ENCODE assay signal across 21 cellular contexts in the genomic region with DNA sequence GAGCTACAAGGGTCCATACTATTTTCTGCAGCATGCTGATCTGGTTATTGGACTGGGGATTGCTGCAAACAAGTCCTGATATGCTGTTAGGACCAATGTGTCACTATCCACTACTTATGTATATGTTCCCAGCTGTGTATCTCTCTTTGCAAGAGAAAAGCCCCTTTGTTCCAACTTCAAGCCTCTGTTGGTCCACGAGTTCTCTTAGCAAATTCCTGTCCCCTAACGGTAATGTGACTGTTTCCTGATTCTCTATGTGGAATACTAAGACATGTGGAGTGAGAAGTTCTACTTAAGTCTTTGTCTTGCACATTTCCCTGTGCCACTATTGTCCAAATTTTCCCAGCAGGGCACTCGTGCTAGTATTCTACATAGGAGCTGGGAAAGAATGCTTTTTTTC.
"Had no signal": no experiment of that assay in that cellular context is flagged by ENCODE, and none has a peak within 500 bp of the region (broad histone marks: within the 10 kb centered on the region; RNA-seq: fewer than 3 reads in every experiment).

No MANE protein-coding gene starts in this region.

- H3K9me3 ChIP-seq: ascending aorta, left lung, right lobe of liver, transverse colon, uterus had no signal

- H2AFZ ChIP-seq: parathyroid adenoma had no signal

- ATAC-seq: activated naive CD4-positive, alpha-beta T cell treated with anti-CD3 and anti-CD28 coated beads, Interleukin-2, amount 50 U/mL, for 72 hours; activated T-helper 17 cell treated with anti-CD3 and anti-CD28 coated beads, Interleukin-2, amount 50 U/mL, for 72 hours; left lung; natural killer cell; right lobe of liver; stimulated activated effector memory CD8-positive, alpha-beta T cell treated with anti-CD3 and anti-CD28 coated beads, Interleukin-12 subunit alpha, Interleukin-12 subunit beta, amount 100 ng/mL, for 72 hours; stimulated activated naive CD8-positive, alpha-beta T cell treated with anti-CD3 and anti-CD28 coated beads, Interleukin-15, amount 100 ng/mL, for 72 hours had no signal

- H3K9ac ChIP-seq: parathyroid adenoma had no signal

- H3K27ac ChIP-seq: ascending aorta, brain microvascular endothelial cell, left lung, parathyroid adenoma, right lobe of liver, transverse colon, uterus had no signal

- H3K79me2 ChIP-seq: parathyroid adenoma had no signal

- H3K36me3 ChIP-seq: ascending aorta, brain microvascular endothelial cell, left lung, right lobe of liver, transverse colon, uterus had no signal

- H3K4me3 ChIP-seq: ascending aorta, left lung, right lobe of liver, transverse colon, uterus had no signal

- H3K27me3 ChIP-seq: ascending aorta, brain microvascular endothelial cell, left lung, right lobe of liver, transverse colon, uterus had no signal

- DNase-seq: activated T-cell treated with anti-CD3 and anti-CD28 coated beads, Interleukin-2, amount 50 U/mL, for 24 hours; brain microvascular endothelial cell; caudate nucleus; effector CD4-positive, alpha-beta T cell; erythroblast; foreskin fibroblast; left lung; midbrain; natural killer cell; right lobe of liver; small intestine; stimulated activated CD4-positive, alpha-beta T cell treated with anti-CD3 and anti-CD28 coated beads, Interleukin-2, amount 100 ng/mL, for 24 hours; stimulated activated naive CD8-positive, alpha-beta T cell treated with anti-CD3 and anti-CD28 coated beads, Interleukin-15, amount 100 ng/mL, for 72 hours; T-helper 9 cell; transverse colon; uterus had no signal

- H3K4me1 ChIP-seq: ascending aorta, left lung, parathyroid adenoma, right lobe of liver, transverse colon, uterus had no signal
